In the genomic region with DNA sequence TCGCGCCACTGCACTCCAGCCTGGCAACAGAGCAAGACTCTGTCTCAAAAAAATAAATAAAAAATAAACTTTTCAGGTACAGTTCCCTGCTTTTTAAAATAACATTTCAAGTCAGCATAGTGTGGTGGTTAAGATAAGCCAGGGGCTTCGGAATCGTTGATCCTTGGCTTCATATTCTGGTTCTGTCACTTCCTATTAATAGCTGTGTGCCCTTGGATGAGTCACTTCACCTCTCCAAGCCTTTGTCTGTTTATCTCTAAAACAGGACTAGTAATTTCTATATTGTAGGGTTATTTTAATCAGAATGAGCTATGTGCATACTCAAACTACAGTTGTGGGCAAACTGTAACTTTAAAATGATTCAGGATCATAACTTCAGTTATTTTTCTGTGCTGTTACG, we compare ENCODE assay signal across 24 cellular contexts. TPM values are rescaled to one million over a fixed set of nuclear protein-coding genes. Genes with fewer than 3 reads are reported as not detected.
DNase-seq lines count a peak whose midpoint lies in the region; ATAC-seq and TF ChIP-seq lines count a peak whose summit lies in the region.
"Had no signal": no experiment of that assay in that cellular context is flagged by ENCODE, and none has a peak within 500 bp of the region (broad histone marks: within the 10 kb centered on the region; RNA-seq: fewer than 3 reads in every experiment).

No MANE protein-coding gene starts in this region.

- ATAC-seq in SK-N-SH treated with all-trans-retinoic acid at 6 μM for 48 hours = peak; percentile 85
- no peak for ATAC-seq in HG02571 (IDR thresholded peaks at IDR 0.05; ENCODE audit: unreplicated experiment)
- ATAC-seq: activated naive CD8-positive, alpha-beta T cell treated with anti-CD3 and anti-CD28 coated beads, Interleukin-2, amount 50 U/mL, for 24 hours; left lung; upper lobe of right lung had no signal

- TF ChIP-seq CTCF in fibroblast of mammary gland (conservative IDR thresholded peaks at IDR 0.05; ENCODE audit: control insufficient read depth, insufficient read depth, low read depth, low read length) (no peak), ascending aorta (IDR thresholded peaks at IDR 0.05) (no peak)

- H3K4me3 ChIP-seq in fibroblast of mammary gland (ENCODE audit: control insufficient read depth, low read depth, low read length) (no peak overlapping the region), ascending aorta (no peak overlapping the region)
- H3K4me3 ChIP-seq: GM23248, left lung, upper lobe of right lung had no signal

- no peaks in the 10 kb centered on the region for H3K9me3 ChIP-seq in ascending aorta
- H3K9me3 ChIP-seq: left lung, upper lobe of right lung had no signal

- no peak overlapping the region for H3K27ac ChIP-seq in ascending aorta
- H3K27ac ChIP-seq: GM23248, left lung, upper lobe of right lung, VCaP had no signal

- no peaks in the 10 kb centered on the region for H3K4me1 ChIP-seq in ascending aorta
- H3K4me1 ChIP-seq: left lung, upper lobe of right lung had no signal

- intact Hi-C loops in ascending aorta (cut with DNase I) = no loop called here

- H3K36me3 ChIP-seq in ascending aorta = peaks cover 46 to 59% of the 10 kb centered on the region in 2 donors

- H3K27me3 ChIP-seq in ascending aorta = no peaks in the 10 kb centered on the region
- H3K27me3 ChIP-seq: left lung, upper lobe of right lung had no signal

- DNase-seq in HT1080 (ENCODE audit: low read depth) = peak; percentile 20
- peak; percentile 16 for DNase-seq in fibroblast of mammary gland (ENCODE audit: low read depth)
- peak; percentile 31 for DNase-seq in non-pigmented ciliary epithelial cell (ENCODE audit: low read depth)
- DNase-seq in nucleus accumbens (lab: John Stamatoyannopoulos, UW) = no peak
- DNase-seq in ascending aorta (ENCODE audit: low spot score in 2 of 2) = no peak
- no peak for DNase-seq in NCI-H1930 (lab: John Stamatoyannopoulos, UW)
- DNase-seq: activated CD4-positive, alpha-beta T cell treated with anti-CD3 and anti-CD28 coated beads, Interleukin-2, amount 50 U/mL, for 1 hour; activated CD8-positive, alpha-beta memory T cell treated with anti-CD3 and anti-CD28 coated beads, Interleukin-2, amount 50 U/mL, for 4 hours; activated effector memory CD4-positive, alpha-beta T cell treated with anti-CD3 and anti-CD28 coated beads, Interleukin-2, amount 50 U/mL, for 16 hours; activated naive CD8-positive, alpha-beta T cell treated with anti-CD3 and anti-CD28 coated beads, Interleukin-2, amount 50 U/mL, for 24 hours; CD8-positive, alpha-beta memory T cell; DMS53; GM23248; Karpas-422; left lung; NCI-H2107; NCI-H524 treated with DMSO at 0.1 percent for 48 hours; occipital lobe; right cardiac atrium; stimulated activated CD8-positive, alpha-beta memory T cell treated with anti-CD3 and anti-CD28 coated beads, Interleukin-4, amount 100 ng/mL, for 48 hours; upper lobe of right lung had no signal

TF ChIP-seq in SK-N-SH treated with all-trans-retinoic acid at 6 μM for 48 hours, 23 proteins besides CTCF, POLR2A, EP300 and RAD21:
- TF ChIP-seq SNAI2 (CRISPR knock-in tag; IDR thresholded peaks at IDR 0.05) (no peak), TOX (CRISPR knock-in tag; IDR thresholded peaks at IDR 0.05; ENCODE audit: borderline replicate concordance) (no peak), ZFP30 (CRISPR knock-in tag; IDR thresholded peaks at IDR 0.05) (no peak), CSRNP3 (CRISPR knock-in tag; IDR thresholded peaks at IDR 0.05) (no peak), OSR1 (CRISPR knock-in tag; IDR thresholded peaks at IDR 0.05) (no peak), ISL1 (CRISPR knock-in tag; IDR thresholded peaks at IDR 0.05) (no peak), BACH2 (CRISPR knock-in tag; IDR thresholded peaks at IDR 0.05; ENCODE audit: borderline replicate concordance) (no peak), ZNF565 (CRISPR knock-in tag; conservative IDR thresholded peaks at IDR 0.05; ENCODE audit: low read depth) (no peak), CSDC2 (CRISPR knock-in tag; IDR thresholded peaks at IDR 0.05) (no peak), GLIS3 (CRISPR knock-in tag; IDR thresholded peaks at IDR 0.05) (no peak), ESRRG (CRISPR knock-in tag; IDR thresholded peaks at IDR 0.05) (no peak), ZNF70 (CRISPR knock-in tag; IDR thresholded peaks at IDR 0.05) (no peak), ZFP3 (CRISPR knock-in tag; IDR thresholded peaks at IDR 0.05) (no peak), POU6F1 (CRISPR knock-in tag; IDR thresholded peaks at IDR 0.05; ENCODE audit: borderline replicate concordance, low read depth) (no peak), ZC3H10 (CRISPR knock-in tag; IDR thresholded peaks at IDR 0.05) (no peak), ARNTL (CRISPR knock-in tag; IDR thresholded peaks at IDR 0.05; ENCODE audit: borderline replicate concordance, low read depth) (no peak), ZNF8 (CRISPR knock-in tag; IDR thresholded peaks at IDR 0.05) (no peak), PPARA (CRISPR knock-in tag; IDR thresholded peaks at IDR 0.05; ENCODE audit: borderline replicate concordance) (no peak)
- TF ChIP-seq, protein P1, sequence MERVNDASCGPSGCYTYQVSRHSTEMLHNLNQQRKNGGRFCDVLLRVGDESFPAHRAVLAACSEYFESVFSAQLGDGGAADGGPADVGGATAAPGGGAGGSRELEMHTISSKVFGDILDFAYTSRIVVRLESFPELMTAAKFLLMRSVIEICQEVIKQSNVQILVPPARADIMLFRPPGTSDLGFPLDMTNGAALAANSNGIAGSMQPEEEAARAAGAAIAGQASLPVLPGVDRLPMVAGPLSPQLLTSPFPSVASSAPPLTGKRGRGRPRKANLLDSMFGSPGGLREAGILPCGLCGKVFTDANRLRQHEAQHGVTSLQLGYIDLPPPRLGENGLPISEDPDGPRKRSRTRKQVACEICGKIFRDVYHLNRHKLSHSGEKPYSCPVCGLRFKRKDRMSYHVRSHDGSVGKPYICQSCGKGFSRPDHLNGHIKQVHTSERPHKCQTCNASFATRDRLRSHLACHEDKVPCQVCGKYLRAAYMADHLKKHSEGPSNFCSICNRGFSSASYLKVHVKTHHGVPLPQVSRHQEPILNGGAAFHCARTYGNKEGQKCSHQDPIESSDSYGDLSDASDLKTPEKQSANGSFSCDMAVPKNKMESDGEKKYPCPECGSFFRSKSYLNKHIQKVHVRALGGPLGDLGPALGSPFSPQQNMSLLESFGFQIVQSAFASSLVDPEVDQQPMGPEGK (CRISPR knock-in tag; IDR thresholded peaks at IDR 0.05; ENCODE audit: borderline replicate concordance) = no peak

RNA-seq across cellular contexts. Expression of gene SENP5, which starts 53.8 kb away (rescaled TPM):
- total RNA-seq in HT1080 (2014; rRNA removed; shearing (Covaris generic)) = 57.3 and 60.2 TPM in 2 replicates
- polyA plus RNA-seq in HT1080 (2015; cell fraction: cytosol; rRNA removed) = 17.7 and 20.6 TPM in 2 replicates
- 39.5 and 41.2 TPM in 2 replicates for polyA plus RNA-seq in HT1080 (2015; cell fraction: nucleus; rRNA removed)
- total RNA-seq in ascending aorta = 11.0 TPM

Comparison
In these comparisons a context has a peak if more than half of its experiments do, and no peak if none do; other contexts are left out.
1. DNase-seq: peak in HT1080 (single experiment), fibroblast of mammary gland (single experiment) and non-pigmented ciliary epithelial cell (single experiment); none in nucleus accumbens (0 of 56), ascending aorta (0 of 2) and NCI-H1930 (0 of 2).